ENCODE assay signal across 1 cellular context in genomic region chr12:59088673-59089072, GRCh38.
TF ChIP-seq lines count a peak whose summit lies in the region.

No MANE protein-coding gene starts in this region.

TF ChIP-seq in IMR-90, 13 proteins besides CTCF, POLR2A, EP300 and RAD21:
- TF ChIP-seq MAFK (IDR thresholded peaks at IDR 0.05; ENCODE audit: low read depth, low read length) (peak; percentile 95), BHLHE40 (IDR thresholded peaks at IDR 0.05; ENCODE audit: low read depth, low read length) (no peak), NFE2L2 (IDR thresholded peaks at IDR 0.05; ENCODE audit: low read depth, low read length) (peak; percentile 51)
